ENCODE assay signal across 9 cellular contexts in the genomic region with DNA sequence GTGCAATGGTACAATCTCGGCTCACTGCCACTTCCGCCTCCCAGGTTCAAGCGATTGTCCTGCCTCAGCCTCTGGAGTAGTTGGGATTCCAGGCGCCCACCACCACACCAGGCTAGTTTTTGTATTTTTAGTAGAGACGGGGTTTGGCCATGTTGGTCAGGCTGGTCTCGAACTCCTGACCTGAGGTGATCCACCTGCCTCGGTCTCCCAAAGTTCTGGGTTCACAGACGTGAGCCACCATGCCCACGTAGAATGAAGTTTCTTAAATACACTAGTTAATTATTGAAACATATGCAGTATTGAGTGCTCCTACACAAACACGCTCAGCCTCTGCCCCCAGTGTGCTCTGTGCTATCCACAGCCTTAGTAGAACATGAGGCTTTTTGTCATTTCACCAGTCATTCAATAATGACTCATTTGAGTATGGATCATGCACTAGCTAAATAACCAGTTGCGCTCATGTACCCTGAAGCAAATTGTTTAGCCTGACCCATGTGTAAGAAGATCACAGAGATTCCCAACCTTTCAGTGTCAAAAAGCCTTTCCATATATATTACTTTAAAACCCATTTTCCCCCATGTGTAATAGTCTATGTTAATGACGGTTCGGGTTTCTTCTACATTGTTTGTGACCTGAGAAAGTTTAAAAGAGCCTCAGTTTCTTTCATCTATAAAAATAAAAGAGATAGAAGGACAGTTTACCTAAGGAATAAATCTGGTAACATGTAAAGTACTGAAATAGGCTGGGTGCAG. TPM values are rescaled to one million over a fixed set of nuclear protein-coding genes. Genes with fewer than 3 reads are reported as not detected.
DNase-seq lines count a peak whose midpoint lies in the region; ATAC-seq, FAIRE-seq and TF ChIP-seq lines count a peak whose summit lies in the region.
"Had no signal": no experiment of that assay in that cellular context is flagged by ENCODE, and none has a peak within 500 bp of the region (broad histone marks: within the 10 kb centered on the region; RNA-seq: fewer than 3 reads in every experiment).

No MANE protein-coding gene starts in this region.

- H3K27me3 Mint-ChIP-seq in activated naive CD4-positive, alpha-beta T cell treated with anti-CD3 and anti-CD28 coated beads for 36 hours (ENCODE audit: low read depth) = peaks cover 6% of the 10 kb centered on the region
- H3K27me3 Mint-ChIP-seq: naive B cell had no signal

- FAIRE-seq in A549 (lab: Jason Lieb, UNC) (no peak), D721Med (lab: Jason Lieb, UNC) (no peak)

- peaks cover 0 to 40% of the 10 kb centered on the region in 2 donors for H3K36me3 ChIP-seq in neuronal stem cell (replicated peaks in 1 of 2; ENCODE audit: control insufficient read depth in 2 of 2, insufficient read depth in 2 of 2, low read length in 2 of 2)

- intact Hi-C loops in activated naive CD4-positive, alpha-beta T cell treated with anti-CD3 and anti-CD28 coated beads for 36 hours (cut with micrococcal nuclease) = loop anchor here (1.0 kb wide), 1 partner anchor 81 kb away; no protein-coding TSS in a partner anchor

- TF ChIP-seq RAD21 in A549 (conservative IDR thresholded peaks at IDR 0.05 in 1 of 2, IDR thresholded peaks at IDR 0.05 in 1 of 2) = peak in 1 of 2 experiments; percentile 15; a peak in 4 of 5 replicates

- H2BK120ac ChIP-seq in neuronal stem cell (ENCODE audit: low read depth, low read length) = no peak overlapping the region

- H3K4me2 ChIP-seq in A549 (peak overlapping the region; percentile 76), neuronal stem cell (ENCODE audit: insufficient read depth, low read length, poor library complexity, severe bottlenecking) (no peak overlapping the region)

- no peak overlapping the region for H2AK5ac ChIP-seq in neuronal stem cell (ENCODE audit: low read depth, low read length)

- peaks cover 72% of the 10 kb centered on the region for H3K4me1 Mint-ChIP-seq in activated naive CD4-positive, alpha-beta T cell treated with anti-CD3 and anti-CD28 coated beads for 36 hours (ENCODE audit: low read depth)

- DNase-seq in A549 (ENCODE audit: low read depth in 1 of 2, low spot score in 1 of 2) = peak; percentile 70 to 98
- peak; percentile 29 for DNase-seq in NCI-H2029 (lab: John Stamatoyannopoulos, UW)
- peak; percentile 80 for DNase-seq in activated naive CD4-positive, alpha-beta T cell treated with anti-CD3 and anti-CD28 coated beads for 36 hours
- DNase-seq in iris pigment epithelial cell (ENCODE audit: low read depth) = peak; percentile 95
- DNase-seq in stimulated activated CD4-positive, alpha-beta T cell treated with anti-CD3 and anti-CD28 coated beads, Interleukin-2, amount 100 ng/mL, for 48 hours = peak; percentile 68 to 72
- no peak for DNase-seq in neuronal stem cell (ENCODE audit: low spot score)
- DNase-seq in D721Med (ENCODE audit: insufficient read length, low spot score) = no peak
- DNase-seq: naive B cell had no signal

- H3K14ac ChIP-seq in neuronal stem cell (ENCODE audit: low read length) = no peak overlapping the region

- 1% methylated on average over 13 of the region's 13 CpGs for WGBS in A549 (ENCODE audit: missing lambda C conversion rate)
- WGBS in neuronal stem cell (ENCODE audit: extremely low coverage in 2 of 2, insufficient read length in 2 of 2, insufficient replicate concordance in 1 of 2), 2 donors = no CpG with 5 or more reads among the region's 13 CpGs

- H2BK12ac ChIP-seq in neuronal stem cell (ENCODE audit: low read length) = no peak overlapping the region

- no peaks in the 10 kb centered on the region for H3K9me3 ChIP-seq in A549
- H3K9me3 ChIP-seq in neuronal stem cell (replicated peaks in 1 of 2; ENCODE audit: control insufficient read depth in 2 of 2, insufficient read depth in 1 of 2, low read depth in 1 of 2, low read length in 2 of 2) = no peaks in the 10 kb centered on the region

- no peak for TF ChIP-seq CTCF in A549 (IDR thresholded peaks at IDR 0.05)
- TF ChIP-seq CTCF in D721Med (IDR thresholded peaks at IDR 0.05; ENCODE audit: insufficient read depth, missing control alignments) = no peak

- TF ChIP-seq POLR2A in A549 (IDR thresholded peaks at IDR 0.05; ENCODE audit: low read length) = peak; percentile 95

- H3K4me1 ChIP-seq in A549 = peaks cover 37% of the 10 kb centered on the region
- peaks cover 5 to 13% of the 10 kb centered on the region in 2 donors for H3K4me1 ChIP-seq in neuronal stem cell (ENCODE audit: control insufficient read depth in 2 of 2, insufficient read depth in 1 of 2, low read depth in 1 of 2, low read length in 2 of 2)

- no peak overlapping the region for H4K8ac ChIP-seq in neuronal stem cell (ENCODE audit: low read depth, low read length)

- no peak overlapping the region for H2AFZ ChIP-seq in neuronal stem cell (ENCODE audit: low read length)

- ATAC-seq in A549 (peak; percentile 42 to 55), GM19043 (IDR thresholded peaks at IDR 0.05; ENCODE audit: low read depth, unreplicated experiment) (peak; percentile 44)

- POLR2A ChIA-PET in A549 (lab: Yijun Ruan, JAX) = interaction anchor here (0.5 to 13.6 kb wide), 29 partner anchors 14 to 514 kb away, joined by 3 to 610 read pairs (median 5); a partner anchor contains a TSS

- peak; percentile 56 to 66; a peak in 3 of 5 replicates for TF ChIP-seq EP300 in A549 (IDR thresholded peaks at IDR 0.05)

- peak overlapping the region; percentile 100 for H3K27ac Mint-ChIP-seq in activated naive CD4-positive, alpha-beta T cell treated with anti-CD3 and anti-CD28 coated beads for 36 hours

- peak overlapping the region; percentile 91 to 96 for H3K27ac ChIP-seq in A549
- no peak overlapping the region for H3K27ac ChIP-seq in neuronal stem cell (replicated peaks; ENCODE audit: low read length)

- no peaks in the 10 kb centered on the region for H3K27me3 ChIP-seq in neuronal stem cell (ENCODE audit: control insufficient read depth in 3 of 3, insufficient read depth in 3 of 3, low read depth in 1 of 3, low read length in 3 of 3)

- no peak overlapping the region for H4K91ac ChIP-seq in neuronal stem cell (ENCODE audit: low read depth, low read length, poor library complexity)

- CTCF ChIA-PET in A549 (lab: Yijun Ruan, JAX) = interaction anchor here (12.7 kb wide), 1 partner anchor 93 kb away, joined by 244 read pairs; no protein-coding TSS in a partner anchor
- CTCF ChIA-PET in activated naive CD4-positive, alpha-beta T cell treated with anti-CD3 and anti-CD28 coated beads for 36 hours (lab: Charles Lee) = interaction anchor here (0.5 to 1.8 kb wide), 3 partner anchors 19 to 481 kb away, joined by 3 to 12 read pairs (median 4); no protein-coding TSS in a partner anchor

- no peak overlapping the region for H2BK15ac ChIP-seq in neuronal stem cell (ENCODE audit: low read length)

- no peaks in the 10 kb centered on the region for H3K9me3 Mint-ChIP-seq in activated naive CD4-positive, alpha-beta T cell treated with anti-CD3 and anti-CD28 coated beads for 36 hours
- H3K9me3 Mint-ChIP-seq: naive B cell had no signal

- no peak overlapping the region for H3K23ac ChIP-seq in neuronal stem cell (ENCODE audit: low read depth, low read length, poor library complexity)

- no peaks in the 10 kb centered on the region for H3K79me1 ChIP-seq in neuronal stem cell (ENCODE audit: low read depth, low read length)

- H2BK5ac ChIP-seq in neuronal stem cell (ENCODE audit: low read length) = no peak overlapping the region

- H3K4ac ChIP-seq in neuronal stem cell (ENCODE audit: low read length) = no peak overlapping the region

- peak overlapping the region; percentile 100 for H3K4me3 Mint-ChIP-seq in activated naive CD4-positive, alpha-beta T cell treated with anti-CD3 and anti-CD28 coated beads for 36 hours

- no peak overlapping the region for H3K9ac ChIP-seq in neuronal stem cell (ENCODE audit: low read depth, low read length, poor library complexity)

- H3K4me3 ChIP-seq in A549 = peak overlapping the region; percentile 57
- H3K4me3 ChIP-seq in neuronal stem cell (ENCODE audit: low read length in 2 of 2) = no peak overlapping the region

- no peak overlapping the region for H3K18ac ChIP-seq in neuronal stem cell (ENCODE audit: low read length)

- H3K36me3 Mint-ChIP-seq in activated naive CD4-positive, alpha-beta T cell treated with anti-CD3 and anti-CD28 coated beads for 36 hours (ENCODE audit: low read depth) = peaks cover 56% of the 10 kb centered on the region

TF ChIP-seq in A549, 52 proteins besides CTCF, POLR2A, EP300 and RAD21 (continues in another document):
- TF ChIP-seq, protein P1, sequence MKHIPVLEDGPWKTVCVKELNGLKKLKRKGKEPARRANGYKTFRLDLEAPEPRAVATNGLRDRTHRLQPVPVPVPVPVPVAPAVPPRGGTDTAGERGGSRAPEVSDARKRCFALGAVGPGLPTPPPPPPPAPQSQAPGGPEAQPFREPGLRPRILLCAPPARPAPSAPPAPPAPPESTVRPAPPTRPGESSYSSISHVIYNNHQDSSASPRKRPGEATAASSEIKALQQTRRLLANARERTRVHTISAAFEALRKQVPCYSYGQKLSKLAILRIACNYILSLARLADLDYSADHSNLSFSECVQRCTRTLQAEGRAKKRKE (CRISPR knock-in tag; IDR thresholded peaks at IDR 0.05; ENCODE audit: low read depth) = peak; percentile 91

RNA-seq across cellular contexts. Expression of a gene that starts 49.7 kb away (rescaled TPM):
- 24.4 and 28.3 TPM in 2 replicates for polyA plus RNA-seq in A549 (2011; rRNA removed)
- polyA plus RNA-seq in A549 (2012; cell fraction: cytosol; rRNA removed) = 9.0 and 10.4 TPM in 2 replicates
- polyA plus RNA-seq in A549 (2012; cell fraction: nucleus; rRNA removed) = 3.6 and 4.7 TPM in 2 replicates
- polyA plus RNA-seq in A549 (2017; fragmentation: RNase III; extraction: RNeasy Plus Mini Kit Qiagen cat#74134 plus additional on column Dnase treatment) = 15.5 to 15.9 TPM (median 15.7 TPM) in 3 replicates
- polyA minus RNA-seq in A549 (2011; rRNA and poly(A)+ RNA removed) = 27.4 and 33.7 TPM in 2 replicates
- total RNA-seq in activated naive CD4-positive, alpha-beta T cell treated with anti-CD3 and anti-CD28 coated beads for 36 hours = 10 to 100 TPM; 15.2 to 15.4 TPM
- 22.7 TPM for polyA plus RNA-seq in neuronal stem cell (2013, experiment 1 of 2)
- polyA plus RNA-seq in neuronal stem cell (2013, experiment 2 of 2) = 25.6 TPM

RNA-seq across cellular contexts. Expression of a gene that starts 49.8 kb away (rescaled TPM):
- 53.7 and 57.3 TPM in 2 replicates for polyA plus RNA-seq in A549 (2011; rRNA removed)
- 16.0 and 16.7 TPM in 2 replicates for polyA plus RNA-seq in A549 (2012; cell fraction: cytosol; rRNA removed)
- polyA plus RNA-seq in A549 (2012; cell fraction: nucleus; rRNA removed) = 11.6 and 25.0 TPM in 2 replicates
- polyA plus RNA-seq in A549 (2017; fragmentation: RNase III; extraction: RNeasy Plus Mini Kit Qiagen cat#74134 plus additional on column Dnase treatment) = 67.3 to 81.7 TPM (median 69.4 TPM) in 3 replicates
- polyA minus RNA-seq in A549 (2011; rRNA and poly(A)+ RNA removed) = 35.0 and 37.4 TPM in 2 replicates
- total RNA-seq in activated naive CD4-positive, alpha-beta T cell treated with anti-CD3 and anti-CD28 coated beads for 36 hours = 10 to 100 TPM; 42.1 to 48.5 TPM
- 15.0 TPM for polyA plus RNA-seq in neuronal stem cell (2013, experiment 1 of 2)
- polyA plus RNA-seq in neuronal stem cell (2013, experiment 2 of 2) = 15.7 TPM

Comparison
In these comparisons a context has a peak if more than half of its experiments do, and no peak if none do; other contexts are left out.
1. DNase-seq: peak in A549 (2 of 2), NCI-H2029 (single experiment), activated naive CD4-positive, alpha-beta T cell treated with anti-CD3 and anti-CD28 coated beads for 36 hours (single experiment), iris pigment epithelial cell (single experiment) and stimulated activated CD4-positive, alpha-beta T cell treated with anti-CD3 and anti-CD28 coated beads, Interleukin-2, amount 100 ng/mL, for 48 hours (2 of 2); none in neuronal stem cell (single experiment) and D721Med (single experiment).